Comparison of ENCODE assay signal across 7 cellular contexts in genomic region chr10:93357680-93358079, GRCh38.
DNase-seq lines count a peak whose midpoint lies in the region; ATAC-seq and TF ChIP-seq lines count a peak whose summit lies in the region.

No MANE protein-coding gene starts in this region.

- TF ChIP-seq POLR2A in erythroblast (IDR thresholded peaks at IDR 0.05; ENCODE audit: low read length) = no peak

- in situ Hi-C loops in SK-MEL-5 (cut with HindIII; ENCODE audit: low pct_unique_long_range_greater_than_20kb, low sequenced_read_pairs) = loop anchor here (25.0 kb wide), 1 partner anchor 470 kb away; no protein-coding TSS in a partner anchor

- no peak for ATAC-seq in HG03280 (IDR thresholded peaks at IDR 0.05; ENCODE audit: unreplicated experiment)

- DNase-seq in EL = peak; percentile 32
- peak; percentile 39 for DNase-seq in HuH-7.5 (ENCODE audit: low spot score)
- DNase-seq in SK-MEL-5 (ENCODE audit: low read depth, low spot score) = peak; percentile 67
- peak; percentile 17 to 34 for DNase-seq in erythroblast (lab: John Stamatoyannopoulos, UW)
- DNase-seq in renal cortical epithelial cell (ENCODE audit: low read depth) = peak; percentile 46
- no peak for DNase-seq in dedifferentiated amniotic fluid mesenchymal stem cell (ENCODE audit: extremely low spot score)
